ENCODE assay signal across 13 cellular contexts in genomic region chr16:20587645-20588074, GRCh38. TPM values are rescaled to one million over a fixed set of nuclear protein-coding genes. Genes with fewer than 3 reads are reported as not detected.
DNase-seq lines count a peak whose midpoint lies in the region; ATAC-seq, FAIRE-seq and TF ChIP-seq lines count a peak whose summit lies in the region.
"Not testable (repeated sequence)": the region's sequence is repeated elsewhere in the genome, so short reads cannot be mapped to it uniquely, and the experiment has no call there.
"Had no signal": no experiment of that assay in that cellular context is flagged by ENCODE, and none has a peak within 500 bp of the region (broad histone marks: within the 10 kb centered on the region; RNA-seq: fewer than 3 reads in every experiment).

No MANE protein-coding gene starts in this region.

- H3K9me3 ChIP-seq in body of pancreas; hepatocyte (ENCODE audit: low read depth); lower lobe of right lung; pancreas; gastrocnemius medialis; tibial artery: not testable (repeated sequence)

- peaks cover 39% of the 10 kb centered on the region for H3K4me1 ChIP-seq in body of pancreas
- H3K4me1 ChIP-seq in hepatocyte (ENCODE audit: insufficient read depth); lower lobe of right lung; gastrocnemius medialis: not testable (repeated sequence)
- H3K4me1 ChIP-seq in pancreas: peaks cover 4 to 15% (median 9%) of the 10 kb centered on the region in 3 donors
- H3K4me1 ChIP-seq in tibial artery: peaks cover 0 to 31% (median 2%) of the 10 kb centered on the region in 4 donors

- 20 to 38% methylated on average over 1 to 2 of the region's 2 CpGs for WGBS in body of pancreas, 2 donors
- 81% methylated on average over 2 of the region's 2 CpGs for WGBS in hepatocyte (ENCODE audit: low lambda C conversion rate, missing lambda C conversion rate)
- 10 to 14% methylated on average over 2 of the region's 2 CpGs for WGBS in pancreas, 2 donors

- not testable (repeated sequence) for H2AFZ ChIP-seq in hepatocyte

- ATAC-seq in body of pancreas (peak; percentile 98), Right ventricle myocardium superior (ENCODE audit: poor library complexity) (peak; percentile 91), lower lobe of right lung (peak; percentile 75 to 76), pancreas (peak; percentile 94 to 97 (median 97)), gastrocnemius medialis (peak; percentile 85 to 89)

- DNase-seq in body of pancreas: peak; percentile 83 to 91 (median 86)
- peak; percentile 55 for DNase-seq in Right ventricle myocardium superior
- not testable (repeated sequence) for DNase-seq in hepatocyte (ENCODE audit: low spot score); lower lobe of right lung
- DNase-seq in pancreas: peak in 5 of 6 donors; percentile 73 to 85 (median 78)
- peak; percentile 4 to 32 for DNase-seq in gastrocnemius medialis
- DNase-seq in tibial artery: peak; percentile 49 to 90

- not testable (repeated sequence) for TF ChIP-seq CTCF in C4-2B (conservative IDR thresholded peaks at IDR 0.05); hepatocyte (IDR thresholded peaks at IDR 0.05; ENCODE audit: poor library complexity); lower lobe of right lung (IDR thresholded peaks at IDR 0.05); pancreas (IDR thresholded peaks at IDR 0.05); gastrocnemius medialis (IDR thresholded peaks at IDR 0.05 in 4 of 5, conservative IDR thresholded peaks at IDR 0.05 in 1 of 5); tibial artery (IDR thresholded peaks at IDR 0.05)
- TF ChIP-seq CTCF in body of pancreas (IDR thresholded peaks at IDR 0.05): peak in 1 of 7 experiments; percentile 7

- in situ Hi-C loops in gastrocnemius medialis (cut with MboI; ENCODE audit: low sequenced_read_pairs in 4 of 4): not testable (repeated sequence)

- H3K79me2 ChIP-seq in hepatocyte: not testable (repeated sequence)

- intact Hi-C loops in body of pancreas (cut with DNase I); Right ventricle myocardium superior (cut with DNase I); lower lobe of right lung (cut with DNase I); pancreas (cut with DNase I); gastrocnemius medialis (cut with DNase I; ENCODE audit: low total_unique reads); tibial artery (cut with DNase I; ENCODE audit: low total_unique reads): not testable (repeated sequence)

- not testable (repeated sequence) for H4K20me1 ChIP-seq in hepatocyte (ENCODE audit: insufficient read depth, poor library complexity, severe bottlenecking)

- H3K4me3 ChIP-seq in body of pancreas, hepatocyte, lower lobe of right lung, pancreas, gastrocnemius medialis, tibial artery: not testable (repeated sequence)

- not testable (repeated sequence) for H3K27me3 ChIP-seq in body of pancreas; hepatocyte; lower lobe of right lung (ENCODE audit: low read depth); pancreas; gastrocnemius medialis; tibial artery

- TF ChIP-seq POLR2A in body of pancreas (IDR thresholded peaks at IDR 0.05): peak in 1 of 3 donors; percentile 45
- not testable (repeated sequence) for TF ChIP-seq POLR2A in gastrocnemius medialis (IDR thresholded peaks at IDR 0.05)

- not testable (repeated sequence) for FAIRE-seq in pancreas (lab: Jason Lieb, UNC)

- H3K4me2 ChIP-seq in hepatocyte: not testable (repeated sequence)

- H3K27ac ChIP-seq in C4-2B (peak overlapping the region; percentile 84), body of pancreas (peak overlapping the region; percentile 72 to 92 (median 80)), hepatocyte (peak overlapping the region; percentile 40), pancreas (peak overlapping the region; percentile 32 to 74 (median 66)), tibial artery (peak overlapping the region; percentile 89 to 95)
- not testable (repeated sequence) for H3K27ac ChIP-seq in lower lobe of right lung, gastrocnemius medialis

- not testable (repeated sequence) for H3K36me3 ChIP-seq in body of pancreas (replicated peaks in 1 of 2; ENCODE audit: insufficient read depth in 1 of 2, low read depth in 2 of 2); hepatocyte (replicated peaks; ENCODE audit: insufficient read depth, low read depth); lower lobe of right lung; pancreas; gastrocnemius medialis; tibial artery

- not testable (repeated sequence) for H3K9me2 ChIP-seq in hepatocyte (replicated peaks; ENCODE audit: insufficient read depth)

RNA-seq across cellular contexts. Expression of gene ACSM2B, which starts 11.5 kb away (rescaled TPM):
- total RNA-seq in body of pancreas (1 to 10 TPM; 1.3 to 2.3 TPM), Right ventricle myocardium superior (not detected), hepatocyte (32.5 and 32.7 TPM in 2 replicates), lower lobe of right lung (not detected), pancreas (under 1 TPM in 2 of 6 donors, not detected in 4; 0.51 to 0.56 TPM), gastrocnemius medialis (under 1 TPM in 2 of 4 donors, not detected in 2; 0.16 to 0.60 TPM)
- polyA plus RNA-seq in hepatocyte (23.9 and 43.6 TPM in 2 replicates), pancreas (under 1 TPM; 0.21 to 0.76 TPM)
- total RNA-seq: GM23338, HT-29, M059J, PC-3 had no signal
- polyA plus RNA-seq: CD14-positive monocyte, GM23338 had no signal

Comparison
In these comparisons a context has a peak if more than half of its experiments do, and no peak if none do; other contexts are left out.
1. RNA of gene ACSM2B, which starts 11.5 kb away (total RNA-seq): 32.5 to 32.7 TPM in hepatocyte; 1.3 to 2.3 TPM in body of pancreas, 0.16 to 0.60 TPM in gastrocnemius medialis, not detected in Right ventricle myocardium superior (single experiment), not detected in lower lobe of right lung (single experiment) and 0.51 to 0.56 TPM in pancreas; every median in the first group is over 10 times any median in the second.
2. Peak in every context shown above with its lines, with median percentiles within 50 percentile points of each other: ATAC-seq.